Comparison of ENCODE assay signal across 1 cellular context in genomic region chr10:27355918-27356573, GRCh38.
TF ChIP-seq lines count a peak whose summit lies in the region.

No MANE protein-coding gene starts in this region.

TF ChIP-seq in SK-N-SH treated with all-trans-retinoic acid at 6 μM for 48 hours, 23 proteins besides CTCF, POLR2A, EP300 and RAD21 (continued from another document):
- TF ChIP-seq TSHZ2 (CRISPR knock-in tag; IDR thresholded peaks at IDR 0.05) = no peak
